Comparison of ENCODE assay signal across 18 cellular contexts in the genomic region with DNA sequence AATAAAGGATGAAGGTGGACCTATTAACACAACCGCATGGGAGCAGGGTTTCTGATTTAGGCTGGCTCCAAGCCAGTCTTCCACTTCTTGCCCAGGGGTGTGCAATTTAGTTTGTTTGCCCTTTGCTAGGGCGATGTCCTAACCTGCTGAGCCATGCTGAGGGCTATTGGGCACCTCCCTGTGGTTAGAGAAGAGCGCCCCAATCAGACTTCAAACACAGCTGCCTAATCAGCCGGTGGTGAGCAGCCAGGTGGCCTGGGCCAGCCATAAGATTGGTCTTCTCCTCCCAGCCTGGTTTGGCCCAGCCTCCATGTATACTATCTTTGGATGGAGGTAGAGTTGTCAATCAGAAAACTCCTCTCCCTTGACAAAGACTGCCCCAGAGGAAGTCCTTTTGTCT. TPM values are rescaled to one million over a fixed set of nuclear protein-coding genes. Genes with fewer than 3 reads are reported as not detected.
DNase-seq lines count a peak whose midpoint lies in the region; ATAC-seq and TF ChIP-seq lines count a peak whose summit lies in the region.
"Had no signal": no experiment of that assay in that cellular context is flagged by ENCODE, and none has a peak within 500 bp of the region (broad histone marks: within the 10 kb centered on the region; RNA-seq: fewer than 3 reads in every experiment).

No MANE protein-coding gene starts in this region.

- H3K4me1 ChIP-seq in CD8-positive, alpha-beta T cell (ENCODE audit: insufficient read depth, low read length): no peaks in the 10 kb centered on the region
- H3K4me1 ChIP-seq in KMS-11 (ENCODE audit: low read depth, poor library complexity, severe bottlenecking) (peaks cover 16% of the 10 kb centered on the region), colonic mucosa (peaks cover 5% of the 10 kb centered on the region), HAP-1 (no peaks in the 10 kb centered on the region)
- no peaks in the 10 kb centered on the region for H3K4me1 ChIP-seq in naive thymus-derived CD4-positive, alpha-beta T cell (ENCODE audit: control insufficient read depth in 2 of 2, insufficient read depth in 2 of 2, low read length in 2 of 2)

- no peak overlapping the region for H3K4me3 ChIP-seq in CD8-positive, alpha-beta T cell (ENCODE audit: low read depth, low read length)
- H3K4me3 ChIP-seq in KMS-11 (IDR thresholded peaks at IDR 0.05; ENCODE audit: insufficient read depth, low read depth, low read length) (no peak overlapping the region), colonic mucosa (no peak overlapping the region), HAP-1 (no peak overlapping the region), coronary artery (no peak overlapping the region)
- H3K4me3 ChIP-seq in naive thymus-derived CD4-positive, alpha-beta T cell (ENCODE audit: low read length): no peak overlapping the region
- H3K4me3 ChIP-seq: heart left ventricle, suprapubic skin had no signal

- no peak for ATAC-seq in CD8-positive, alpha-beta T cell
- no peak for ATAC-seq in HG02970 (IDR thresholded peaks at IDR 0.05; ENCODE audit: low FRiP score, unreplicated experiment)
- ATAC-seq in naive thymus-derived CD4-positive, alpha-beta T cell: no peak
- ATAC-seq: activated T-cell treated with anti-CD3 and anti-CD28 coated beads, Interleukin-2, amount 50 U/mL, for 4 hours; heart left ventricle had no signal

- DNase-seq in CD8-positive, alpha-beta T cell: no peak
- DNase-seq in NCI-H2196 (lab: John Stamatoyannopoulos, UW; ENCODE audit: unreplicated experiment) (peak; percentile 96), colonic mucosa (peak; percentile 38), HAP-1 (ENCODE audit: low spot score in 2 of 2) (no peak), coronary artery (ENCODE audit: low spot score) (no peak)
- no peak for DNase-seq in naive thymus-derived CD4-positive, alpha-beta T cell
- DNase-seq: activated CD4-positive, alpha-beta T cell treated with anti-CD3 and anti-CD28 coated beads, Interleukin-2, amount 50 U/mL, for 1 hour; activated T-cell treated with anti-CD3 and anti-CD28 coated beads, Interleukin-2, amount 50 U/mL, for 4 hours; cerebellar nuclear complex; DMS 273 treated with DMSO at 0.1 percent for 48 hours; heart left ventricle; KBM-7; stimulated activated CD4-positive, alpha-beta T cell treated with anti-CD3 and anti-CD28 coated beads, Interleukin-15, amount 100 ng/mL, for 24 hours had no signal

- H4K20me1 ChIP-seq in KMS-11 (ENCODE audit: insufficient read depth): no peaks in the 10 kb centered on the region

- H3K9me3 ChIP-seq in CD8-positive, alpha-beta T cell (ENCODE audit: low read length): no peaks in the 10 kb centered on the region
- no peaks in the 10 kb centered on the region for H3K9me3 ChIP-seq in colonic mucosa
- H3K9me3 ChIP-seq in HAP-1: no peaks in the 10 kb centered on the region
- no peaks in the 10 kb centered on the region for H3K9me3 ChIP-seq in naive thymus-derived CD4-positive, alpha-beta T cell (ENCODE audit: control insufficient read depth in 2 of 3, low read length in 3 of 3)
- H3K9me3 ChIP-seq: heart left ventricle, suprapubic skin had no signal

- CTCF ChIA-PET in CD8-positive, alpha-beta T cell (lab: Charles Lee): interaction anchor here (2.3 kb wide), 1 partner anchor 37 kb away, joined by 5 read pairs; no protein-coding TSS in a partner anchor
- CTCF ChIA-PET in naive thymus-derived CD4-positive, alpha-beta T cell (lab: Charles Lee): interaction anchor here (0.6 kb wide), 1 partner anchor 12 kb away, joined by 4 read pairs; no protein-coding TSS in a partner anchor

- H3K9me3 Mint-ChIP-seq in CD8-positive, alpha-beta T cell: no peaks in the 10 kb centered on the region
- H3K9me3 Mint-ChIP-seq in naive thymus-derived CD4-positive, alpha-beta T cell: no peaks in the 10 kb centered on the region
- H3K9me3 Mint-ChIP-seq: activated T-cell treated with anti-CD3 and anti-CD28 coated beads, Interleukin-2, amount 50 U/mL, for 4 hours; T-helper 2 cell treated with Interferon-gamma antibody and Interleukin-4, amounts not matched to agents 5 μg/mL and 100 μg/mL, for 36 hours had no signal

- intact Hi-C loops in CD8-positive, alpha-beta T cell (cut with DNase I, micrococcal nuclease): no loop called here
- intact Hi-C loops in colonic mucosa (cut with DNase I): no loop called here
- intact Hi-C loops in naive thymus-derived CD4-positive, alpha-beta T cell (cut with micrococcal nuclease): no loop called here

- no peaks in the 10 kb centered on the region for H3K27me3 Mint-ChIP-seq in CD8-positive, alpha-beta T cell (ENCODE audit: low read depth)
- H3K27me3 Mint-ChIP-seq in naive thymus-derived CD4-positive, alpha-beta T cell: no peaks in the 10 kb centered on the region

- no peak overlapping the region for H3K9ac ChIP-seq in KMS-11
- no peak overlapping the region for H3K9ac ChIP-seq in colonic mucosa (ENCODE audit: low read depth in 2 of 2, low read length in 2 of 2)

- in situ Hi-C loops in HAP-1 (cut with MboI; ENCODE audit: low sequenced_read_pairs): no loop called here

- no peak overlapping the region for H2AFZ ChIP-seq in KMS-11 (ENCODE audit: low read depth)

- no peak for TF ChIP-seq CTCF in CD8-positive, alpha-beta T cell (IDR thresholded peaks at IDR 0.05)
- TF ChIP-seq CTCF in KMS-11 (conservative IDR thresholded peaks at IDR 0.05; ENCODE audit: low read depth, low read length) (no peak), colonic mucosa (IDR thresholded peaks at IDR 0.05) (no peak), coronary artery (IDR thresholded peaks at IDR 0.05) (no peak)

- H3K79me2 ChIP-seq in KMS-11 (ENCODE audit: insufficient read depth, low read depth): no peaks in the 10 kb centered on the region

- H3K4me2 ChIP-seq in KMS-11: no peak overlapping the region

- H3K27ac ChIP-seq in CD8-positive, alpha-beta T cell (ENCODE audit: low read depth, low read length): no peak overlapping the region
- peak overlapping the region; percentile 27; the same call in 1 of the 2 replicates for H3K27ac ChIP-seq in KMS-11
- no peak overlapping the region for H3K27ac ChIP-seq in colonic mucosa
- H3K27ac ChIP-seq in naive thymus-derived CD4-positive, alpha-beta T cell (ENCODE audit: low read depth, low read length): no peak overlapping the region
- H3K27ac ChIP-seq in coronary artery: no peak overlapping the region
- H3K27ac ChIP-seq: epithelial cell of prostate, suprapubic skin had no signal

- H3K36me3 Mint-ChIP-seq in CD8-positive, alpha-beta T cell: peaks cover 48% of the 10 kb centered on the region
- peaks cover 9 to 29% (median 13%) of the 10 kb centered on the region in 5 donors for H3K36me3 Mint-ChIP-seq in naive thymus-derived CD4-positive, alpha-beta T cell

- H3K27ac Mint-ChIP-seq in CD8-positive, alpha-beta T cell: peak overlapping the region; percentile 5
- peak overlapping the region in 1 of 9 donors; percentile 15 for H3K27ac Mint-ChIP-seq in naive thymus-derived CD4-positive, alpha-beta T cell
- H3K27ac Mint-ChIP-seq: T-helper 2 cell treated with Interferon-gamma antibody and Interleukin-4, amounts not matched to agents 5 μg/mL and 100 μg/mL, for 36 hours had no signal

- H3K27me3 ChIP-seq in CD8-positive, alpha-beta T cell (ENCODE audit: insufficient read depth, low read length): no peaks in the 10 kb centered on the region
- no peaks in the 10 kb centered on the region for H3K27me3 ChIP-seq in KMS-11 (ENCODE audit: insufficient read depth, low read depth)
- no peaks in the 10 kb centered on the region for H3K27me3 ChIP-seq in colonic mucosa
- H3K27me3 ChIP-seq in HAP-1 (ENCODE audit: low read depth): no peaks in the 10 kb centered on the region
- H3K27me3 ChIP-seq in naive thymus-derived CD4-positive, alpha-beta T cell (ENCODE audit: control insufficient read depth in 2 of 2, insufficient read depth in 2 of 2, low read length in 2 of 2): no peaks in the 10 kb centered on the region
- H3K27me3 ChIP-seq: heart left ventricle, suprapubic skin had no signal

- POLR2A ChIA-PET in CD8-positive, alpha-beta T cell (lab: Charles Lee): interaction anchor here (0.8 kb wide), 1 partner anchor 16 kb away, joined by 3 read pairs; a partner anchor contains a TSS
- POLR2A ChIA-PET in naive thymus-derived CD4-positive, alpha-beta T cell (lab: Charles Lee): no interaction called here

- H3K4me3 Mint-ChIP-seq in CD8-positive, alpha-beta T cell: no peak overlapping the region
- H3K4me3 Mint-ChIP-seq in naive thymus-derived CD4-positive, alpha-beta T cell: no peak overlapping the region
- H3K4me3 Mint-ChIP-seq: activated T-cell treated with anti-CD3 and anti-CD28 coated beads, Interleukin-2, amount 50 U/mL, for 4 hours; T-helper 2 cell treated with Interferon-gamma antibody and Interleukin-4, amounts not matched to agents 5 μg/mL and 100 μg/mL, for 36 hours had no signal

- peaks cover 2% of the 10 kb centered on the region for H3K4me1 Mint-ChIP-seq in CD8-positive, alpha-beta T cell (ENCODE audit: low read depth)
- peaks cover 0 to 9% (median 5%) of the 10 kb centered on the region in 7 donors for H3K4me1 Mint-ChIP-seq in naive thymus-derived CD4-positive, alpha-beta T cell

- peaks cover 19% of the 10 kb centered on the region for H3K36me3 ChIP-seq in CD8-positive, alpha-beta T cell (ENCODE audit: insufficient read depth, low read length)
- H3K36me3 ChIP-seq in KMS-11 (ENCODE audit: insufficient read depth) (no peaks in the 10 kb centered on the region), colonic mucosa (no peaks in the 10 kb centered on the region), HAP-1 (replicated peaks) (peaks cover 14% of the 10 kb centered on the region)
- H3K36me3 ChIP-seq in naive thymus-derived CD4-positive, alpha-beta T cell (ENCODE audit: control insufficient read depth in 2 of 3, insufficient read depth in 3 of 3, low read length in 3 of 3): peaks cover 0 to 52% (median 8%) of the 10 kb centered on the region in 3 experiments

RNA-seq across cellular contexts. Expression of a gene that starts 15.7 kb away (rescaled TPM):
- 10 to 100 TPM; 44.8 to 46.5 TPM for total RNA-seq in CD8-positive, alpha-beta T cell
- total RNA-seq in colonic mucosa: 10 to 100 TPM; 88.3 to 95.7 TPM
- total RNA-seq in naive thymus-derived CD4-positive, alpha-beta T cell: 10 to 100 TPM; 74.1 to 97.2 (median 81.9) TPM
- 10 to 100 TPM; 11.7 to 27.2 TPM for polyA plus RNA-seq in naive thymus-derived CD4-positive, alpha-beta T cell

RNA-seq across cellular contexts. Expression of a gene that starts 43.2 kb away (rescaled TPM):
- total RNA-seq in CD8-positive, alpha-beta T cell: under 1 TPM; 0.64 to 0.98 TPM
- total RNA-seq in colonic mucosa: 10 to 100 TPM; 26.5 to 28.6 TPM
- 1 to 10 TPM in 2 of 5 experiments, under 1 TPM in 3; 0.22 to 1.2 (median 0.92) TPM for total RNA-seq in naive thymus-derived CD4-positive, alpha-beta T cell
- polyA plus RNA-seq in naive thymus-derived CD4-positive, alpha-beta T cell: under 1 TPM in 1 of 2 donors, not detected in 1; 0.28 TPM

RNA-seq across cellular contexts. Expression of a gene that starts 44.2 kb away (rescaled TPM):
- total RNA-seq in CD8-positive, alpha-beta T cell: 100 to 1,000 TPM; 116 to 123 TPM
- 10 to 100 TPM; 29.7 to 50.7 TPM for total RNA-seq in colonic mucosa
- total RNA-seq in naive thymus-derived CD4-positive, alpha-beta T cell: 10 to 100 TPM; 36.2 to 62.9 (median 56.0) TPM
- polyA plus RNA-seq in naive thymus-derived CD4-positive, alpha-beta T cell: 10 to 100 TPM; 64.6 to 85.0 TPM

RNA-seq across cellular contexts. Expression of a gene that starts 53.4 kb away (rescaled TPM):
- 10 to 100 TPM; 32.7 to 36.4 TPM for total RNA-seq in CD8-positive, alpha-beta T cell
- 100 to 1,000 TPM; 401 to 497 TPM for total RNA-seq in colonic mucosa
- 10 to 100 TPM; 22.4 to 55.7 (median 33.7) TPM for total RNA-seq in naive thymus-derived CD4-positive, alpha-beta T cell
- 10 to 100 TPM in 1 of 2 donors, 1 to 10 TPM in 1; 9.2 to 12.8 TPM for polyA plus RNA-seq in naive thymus-derived CD4-positive, alpha-beta T cell

Comparison
In these comparisons a context has a peak if more than half of its experiments do, and no peak if none do; other contexts are left out.
1. DNase-seq: peak in NCI-H2196 (single experiment) and colonic mucosa (single experiment); none in CD8-positive, alpha-beta T cell (0 of 7), HAP-1 (0 of 2), naive thymus-derived CD4-positive, alpha-beta T cell (0 of 9) and coronary artery (single experiment).
2. RNA of a gene that starts 43.2 kb away (total RNA-seq): 26.5 to 28.6 TPM in colonic mucosa; 0.64 to 0.98 TPM in CD8-positive, alpha-beta T cell and 0.22 to 1.2 TPM in naive thymus-derived CD4-positive, alpha-beta T cell; every median in the first group is over 10 times any median in the second.